In genomic region chr6:160986831-160987230, GRCh38 we compare ENCODE assay signal across 16 cellular contexts.
"Had no signal": no experiment of that assay in that cellular context is flagged by ENCODE, and none has a peak within 500 bp of the region (broad histone marks: within the 10 kb centered on the region; RNA-seq: fewer than 3 reads in every experiment).

No MANE protein-coding gene starts in this region.

- DNase-seq: activated CD4-positive, alpha-beta T cell treated with anti-CD3 and anti-CD28 coated beads for 48 hours; activated CD8-positive, alpha-beta memory T cell treated with anti-CD3 and anti-CD28 coated beads for 24 hours; anterior cingulate cortex; brain microvascular endothelial cell; effector CD4-positive, alpha-beta T cell; foreskin keratinocyte; glutamatergic neuron; kidney; left lung; naive thymus-derived CD8-positive, alpha-beta T cell; pancreas; stimulated activated CD4-positive, alpha-beta T cell treated with anti-CD3 and anti-CD28 coated beads, Interleukin-2, amount 100 ng/mL, for 24 hours; stomach; T1000; testis had no signal

- H3K27me3 ChIP-seq: brain microvascular endothelial cell, foreskin keratinocyte, left lung, pancreas, stomach, testis had no signal

- H3K9me3 ChIP-seq: pancreas, testis had no signal

- H3K36me3 ChIP-seq: brain microvascular endothelial cell, left lung, pancreas, stomach had no signal

- H3K4me1 ChIP-seq: testis had no signal

- H3K4me3 ChIP-seq: coronary artery, left lung, pancreas, stomach, testis had no signal

- H3K27ac ChIP-seq: brain microvascular endothelial cell, coronary artery, foreskin keratinocyte, left lung, pancreas, stomach, testis had no signal
